25 cellular contexts compared by ENCODE assay signal in genomic region chr14:95915326-95915725, GRCh38. TPM values are rescaled to one million over a fixed set of nuclear protein-coding genes. Genes with fewer than 3 reads are reported as not detected.
DNase-seq lines count a peak whose midpoint lies in the region; ATAC-seq and TF ChIP-seq lines count a peak whose summit lies in the region.
"Had no signal": no experiment of that assay in that cellular context is flagged by ENCODE, and none has a peak within 500 bp of the region (broad histone marks: within the 10 kb centered on the region; RNA-seq: fewer than 3 reads in every experiment).

No MANE protein-coding gene starts in this region.

- H3K9ac ChIP-seq in endodermal cell (ENCODE audit: extremely low read depth, low read length, poor library complexity, severe bottlenecking), result no peak overlapping the region
- no peak overlapping the region for H3K9ac ChIP-seq in neural progenitor cell
- H3K9ac ChIP-seq: SK-N-SH had no signal

- no peaks in the 10 kb centered on the region for H4K20me1 ChIP-seq in neural progenitor cell (ENCODE audit: low read depth)

- H3K4me2 ChIP-seq in neural progenitor cell, result no peak overlapping the region
- H3K4me2 ChIP-seq: SK-N-SH had no signal

- H3K9me3 Mint-ChIP-seq in endodermal cell, result no peaks in the 10 kb centered on the region
- no peaks in the 10 kb centered on the region for H3K9me3 Mint-ChIP-seq in neural progenitor cell
- no peaks in the 10 kb centered on the region for H3K9me3 Mint-ChIP-seq in activated naive CD4-positive, alpha-beta T cell treated with anti-CD3 and anti-CD28 coated beads, Interleukin-2, amount 10 ng/mL, durations not matched to agents 7 days and 5 days
- H3K9me3 Mint-ChIP-seq: activated CD4-positive, alpha-beta memory T cell treated with anti-CD3 and anti-CD28 coated beads, Interleukin-2, amount 10 ng/mL, durations not matched to agents 7 days and 5 days; CD8-positive, alpha-beta T cell; dendritic cell treated with granulocyte-macrophage colony-stimulating factor and Interleukin-4, amounts not matched to agents 40 ng/mL and 50 ng/mL, for 4 days; type B pancreatic cell had no signal

- no peaks in the 10 kb centered on the region for H3K79me2 ChIP-seq in neural progenitor cell (ENCODE audit: low read depth)

- H3K4me1 ChIP-seq in endodermal cell (ENCODE audit: control insufficient read depth, insufficient read depth, low read length), result peaks cover 12% of the 10 kb centered on the region
- peaks cover 19% of the 10 kb centered on the region for H3K4me1 ChIP-seq in neural progenitor cell
- H3K4me1 ChIP-seq: left ventricle myocardium inferior had no signal

- H3K9me3 ChIP-seq in endodermal cell (ENCODE audit: control insufficient read depth, low read length) (no peaks in the 10 kb centered on the region), neural progenitor cell (ENCODE audit: low read depth) (no peaks in the 10 kb centered on the region)
- H3K9me3 ChIP-seq: left ventricle myocardium inferior, SK-N-SH, stomach had no signal

- H3K4me3 Mint-ChIP-seq in endodermal cell (no peak overlapping the region), neural progenitor cell (no peak overlapping the region)
- H3K4me3 Mint-ChIP-seq in activated naive CD4-positive, alpha-beta T cell treated with anti-CD3 and anti-CD28 coated beads, Interleukin-2, amount 10 ng/mL, durations not matched to agents 7 days and 5 days, result no peak overlapping the region
- H3K4me3 Mint-ChIP-seq: activated CD4-positive, alpha-beta memory T cell treated with anti-CD3 and anti-CD28 coated beads, Interleukin-2, amount 10 ng/mL, durations not matched to agents 7 days and 5 days; CD8-positive, alpha-beta T cell; dendritic cell treated with granulocyte-macrophage colony-stimulating factor and Interleukin-4, amounts not matched to agents 40 ng/mL and 50 ng/mL, for 4 days; type B pancreatic cell had no signal

- H3K36me3 Mint-ChIP-seq in endodermal cell (ENCODE audit: low read depth) (peaks cover 38% of the 10 kb centered on the region), neural progenitor cell (no peaks in the 10 kb centered on the region)
- H3K36me3 Mint-ChIP-seq in activated naive CD4-positive, alpha-beta T cell treated with anti-CD3 and anti-CD28 coated beads, Interleukin-2, amount 10 ng/mL, durations not matched to agents 7 days and 5 days, result no peaks in the 10 kb centered on the region
- H3K36me3 Mint-ChIP-seq: CD8-positive, alpha-beta T cell; type B pancreatic cell had no signal

- TF ChIP-seq CTCF in endodermal cell (conservative IDR thresholded peaks at IDR 0.05) (peak; percentile 33), neural progenitor cell (IDR thresholded peaks at IDR 0.05) (no peak)

- H3K4me3 ChIP-seq in H7 (ENCODE audit: insufficient read depth, low read depth, low read length) (no peak overlapping the region), endodermal cell (ENCODE audit: low read length) (no peak overlapping the region), neural progenitor cell (no peak overlapping the region)
- H3K4me3 ChIP-seq: left ventricle myocardium inferior, stomach had no signal

- peak; percentile 90 for DNase-seq in H7
- peak; percentile 48 for DNase-seq in NCI-H510A (lab: John Stamatoyannopoulos, UW)
- peak; percentile 85 for DNase-seq in endodermal cell
- DNase-seq in neural progenitor cell (ENCODE audit: low spot score), result peak; percentile 37
- DNase-seq in activated naive CD4-positive, alpha-beta T cell treated with anti-CD3 and anti-CD28 coated beads, Interleukin-2, amount 10 ng/mL, durations not matched to agents 7 days and 5 days, result no peak
- DNase-seq in left colon, result no peak
- no peak for DNase-seq in LoVo (ENCODE audit: low spot score)
- DNase-seq: activated CD4-positive, alpha-beta memory T cell treated with anti-CD3 and anti-CD28 coated beads, Interleukin-2, amount 10 ng/mL, durations not matched to agents 7 days and 5 days; activated T-cell treated with anti-CD3 and anti-CD28 coated beads for 4 hours; CD8-positive, alpha-beta T cell; DND-41; HCEC 1CT; hypothalamus; left ventricle myocardium inferior; NCI-H1436; RPMI8226; SK-N-SH; small intestine; stomach; T1000 had no signal

- intact Hi-C loops in left colon (cut with DNase I, micrococcal nuclease), result no loop called here

- H3K36me3 ChIP-seq in H7 (replicated peaks; ENCODE audit: control insufficient read depth, insufficient read depth, low read length), result no peaks in the 10 kb centered on the region
- no peaks in the 10 kb centered on the region for H3K36me3 ChIP-seq in endodermal cell (ENCODE audit: control insufficient read depth, insufficient read depth, low read length)
- H3K36me3 ChIP-seq in neural progenitor cell, result no peaks in the 10 kb centered on the region
- H3K36me3 ChIP-seq: left ventricle myocardium inferior, stomach had no signal

- H3K27me3 Mint-ChIP-seq in endodermal cell (ENCODE audit: insufficient read depth), result no peaks in the 10 kb centered on the region
- peaks cover 6% of the 10 kb centered on the region for H3K27me3 Mint-ChIP-seq in neural progenitor cell (ENCODE audit: insufficient read depth, low read depth)
- peaks cover 7% of the 10 kb centered on the region for H3K27me3 Mint-ChIP-seq in activated naive CD4-positive, alpha-beta T cell treated with anti-CD3 and anti-CD28 coated beads, Interleukin-2, amount 10 ng/mL, durations not matched to agents 7 days and 5 days
- H3K27me3 Mint-ChIP-seq: progenitor cell of endocrine pancreas had no signal

- peaks cover 31% of the 10 kb centered on the region for H3K4me1 Mint-ChIP-seq in endodermal cell
- H3K4me1 Mint-ChIP-seq in neural progenitor cell, result peaks cover 19% of the 10 kb centered on the region
- no peaks in the 10 kb centered on the region for H3K4me1 Mint-ChIP-seq in activated naive CD4-positive, alpha-beta T cell treated with anti-CD3 and anti-CD28 coated beads, Interleukin-2, amount 10 ng/mL, durations not matched to agents 7 days and 5 days
- H3K4me1 Mint-ChIP-seq: activated CD4-positive, alpha-beta memory T cell treated with anti-CD3 and anti-CD28 coated beads, Interleukin-2, amount 10 ng/mL, durations not matched to agents 7 days and 5 days had no signal

- ATAC-seq in left colon, result no peak
- ATAC-seq: CD8-positive, alpha-beta T cell had no signal

- peaks cover 25% of the 10 kb centered on the region for H3F3A ChIP-seq in neural progenitor cell (ENCODE audit: low read depth)

- 56 to 59% methylated on average over 5 to 7 of the region's 7 CpGs for WGBS in endodermal cell (ENCODE audit: insufficient coverage in 1 of 2, insufficient read length in 1 of 2), 2 experiments

- CTCF ChIA-PET in activated naive CD4-positive, alpha-beta T cell treated with anti-CD3 and anti-CD28 coated beads, Interleukin-2, amount 10 ng/mL, durations not matched to agents 7 days and 5 days (lab: Charles Lee), result no interaction called here

- no peak overlapping the region for H2AFZ ChIP-seq in neural progenitor cell (replicated peaks)

- H3K27me3 ChIP-seq in H7 (ENCODE audit: control insufficient read depth, insufficient read depth, low read length), result no peaks in the 10 kb centered on the region
- no peaks in the 10 kb centered on the region for H3K27me3 ChIP-seq in endodermal cell (ENCODE audit: control insufficient read depth, insufficient read depth, low read length, poor library complexity, severe bottlenecking)
- H3K27me3 ChIP-seq in neural progenitor cell, result no peaks in the 10 kb centered on the region

- H3K27ac ChIP-seq in endodermal cell (ENCODE audit: low read depth, low read length), result no peak overlapping the region
- no peak overlapping the region for H3K27ac ChIP-seq in neural progenitor cell
- H3K27ac ChIP-seq: left ventricle myocardium inferior, stomach had no signal

- H3K27ac Mint-ChIP-seq in endodermal cell, result peak overlapping the region; percentile 40
- no peak overlapping the region for H3K27ac Mint-ChIP-seq in neural progenitor cell
- H3K27ac Mint-ChIP-seq in activated naive CD4-positive, alpha-beta T cell treated with anti-CD3 and anti-CD28 coated beads, Interleukin-2, amount 10 ng/mL, durations not matched to agents 7 days and 5 days, result no peak overlapping the region
- H3K27ac Mint-ChIP-seq: activated CD4-positive, alpha-beta memory T cell treated with anti-CD3 and anti-CD28 coated beads, Interleukin-2, amount 10 ng/mL, durations not matched to agents 7 days and 5 days; CD8-positive, alpha-beta T cell; dendritic cell treated with granulocyte-macrophage colony-stimulating factor and Interleukin-4, amounts not matched to agents 40 ng/mL and 50 ng/mL, for 4 days; progenitor cell of endocrine pancreas; type B pancreatic cell had no signal

RNA-seq across cellular contexts. Expression of gene TUNAR, which starts 38.7 kb away (rescaled TPM):
- 14.9 and 21.7 TPM in 2 replicates for total RNA-seq in H7 (2014; rRNA removed; shearing (Covaris generic))
- total RNA-seq in endodermal cell, result 10 to 100 TPM; 26.2 to 30.0 TPM
- 10.0 TPM for polyA plus RNA-seq in endodermal cell (2013, experiment 1 of 2)
- 8.7 TPM for polyA plus RNA-seq in endodermal cell (2013, experiment 2 of 2)
- 13.3 and 14.1 TPM in 2 replicates for total RNA-seq in neural progenitor cell (ENCODE audit: low replicate concordance)
- not detected for total RNA-seq in left colon
- total RNA-seq: activated CD4-positive, alpha-beta memory T cell treated with anti-CD3 and anti-CD28 coated beads, Interleukin-2, amount 10 ng/mL, durations not matched to agents 7 days and 5 days; CD8-positive, alpha-beta T cell; fibroblast of villous mesenchyme; left ventricle myocardium inferior; M059J had no signal

Comparison
In these comparisons a context has a peak if more than half of its experiments do, and no peak if none do; other contexts are left out.
1. DNase-seq: peak in H7 (single experiment), NCI-H510A (single experiment), endodermal cell (single experiment) and neural progenitor cell (single experiment); none in activated naive CD4-positive, alpha-beta T cell treated with anti-CD3 and anti-CD28 coated beads, Interleukin-2, amount 10 ng/mL, durations not matched to agents 7 days and 5 days (single experiment), left colon (0 of 2) and LoVo (single experiment).
2. RNA of gene TUNAR, which starts 38.7 kb away (total RNA-seq): 26.2 to 30.0 TPM in endodermal cell, 14.9 to 21.7 TPM in H7 and 13.3 to 14.1 TPM in neural progenitor cell; not detected in left colon; every median in the first group is over 10 times any median in the second.